In genomic region chr6:87728706-87729105, GRCh38 we compare ENCODE assay signal across 1 cellular context.
TF ChIP-seq lines count a peak whose summit lies in the region.

No MANE protein-coding gene starts in this region.

TF ChIP-seq in GM23338, 12 proteins besides CTCF, POLR2A, EP300 and RAD21:
- TF ChIP-seq, protein P1, sequence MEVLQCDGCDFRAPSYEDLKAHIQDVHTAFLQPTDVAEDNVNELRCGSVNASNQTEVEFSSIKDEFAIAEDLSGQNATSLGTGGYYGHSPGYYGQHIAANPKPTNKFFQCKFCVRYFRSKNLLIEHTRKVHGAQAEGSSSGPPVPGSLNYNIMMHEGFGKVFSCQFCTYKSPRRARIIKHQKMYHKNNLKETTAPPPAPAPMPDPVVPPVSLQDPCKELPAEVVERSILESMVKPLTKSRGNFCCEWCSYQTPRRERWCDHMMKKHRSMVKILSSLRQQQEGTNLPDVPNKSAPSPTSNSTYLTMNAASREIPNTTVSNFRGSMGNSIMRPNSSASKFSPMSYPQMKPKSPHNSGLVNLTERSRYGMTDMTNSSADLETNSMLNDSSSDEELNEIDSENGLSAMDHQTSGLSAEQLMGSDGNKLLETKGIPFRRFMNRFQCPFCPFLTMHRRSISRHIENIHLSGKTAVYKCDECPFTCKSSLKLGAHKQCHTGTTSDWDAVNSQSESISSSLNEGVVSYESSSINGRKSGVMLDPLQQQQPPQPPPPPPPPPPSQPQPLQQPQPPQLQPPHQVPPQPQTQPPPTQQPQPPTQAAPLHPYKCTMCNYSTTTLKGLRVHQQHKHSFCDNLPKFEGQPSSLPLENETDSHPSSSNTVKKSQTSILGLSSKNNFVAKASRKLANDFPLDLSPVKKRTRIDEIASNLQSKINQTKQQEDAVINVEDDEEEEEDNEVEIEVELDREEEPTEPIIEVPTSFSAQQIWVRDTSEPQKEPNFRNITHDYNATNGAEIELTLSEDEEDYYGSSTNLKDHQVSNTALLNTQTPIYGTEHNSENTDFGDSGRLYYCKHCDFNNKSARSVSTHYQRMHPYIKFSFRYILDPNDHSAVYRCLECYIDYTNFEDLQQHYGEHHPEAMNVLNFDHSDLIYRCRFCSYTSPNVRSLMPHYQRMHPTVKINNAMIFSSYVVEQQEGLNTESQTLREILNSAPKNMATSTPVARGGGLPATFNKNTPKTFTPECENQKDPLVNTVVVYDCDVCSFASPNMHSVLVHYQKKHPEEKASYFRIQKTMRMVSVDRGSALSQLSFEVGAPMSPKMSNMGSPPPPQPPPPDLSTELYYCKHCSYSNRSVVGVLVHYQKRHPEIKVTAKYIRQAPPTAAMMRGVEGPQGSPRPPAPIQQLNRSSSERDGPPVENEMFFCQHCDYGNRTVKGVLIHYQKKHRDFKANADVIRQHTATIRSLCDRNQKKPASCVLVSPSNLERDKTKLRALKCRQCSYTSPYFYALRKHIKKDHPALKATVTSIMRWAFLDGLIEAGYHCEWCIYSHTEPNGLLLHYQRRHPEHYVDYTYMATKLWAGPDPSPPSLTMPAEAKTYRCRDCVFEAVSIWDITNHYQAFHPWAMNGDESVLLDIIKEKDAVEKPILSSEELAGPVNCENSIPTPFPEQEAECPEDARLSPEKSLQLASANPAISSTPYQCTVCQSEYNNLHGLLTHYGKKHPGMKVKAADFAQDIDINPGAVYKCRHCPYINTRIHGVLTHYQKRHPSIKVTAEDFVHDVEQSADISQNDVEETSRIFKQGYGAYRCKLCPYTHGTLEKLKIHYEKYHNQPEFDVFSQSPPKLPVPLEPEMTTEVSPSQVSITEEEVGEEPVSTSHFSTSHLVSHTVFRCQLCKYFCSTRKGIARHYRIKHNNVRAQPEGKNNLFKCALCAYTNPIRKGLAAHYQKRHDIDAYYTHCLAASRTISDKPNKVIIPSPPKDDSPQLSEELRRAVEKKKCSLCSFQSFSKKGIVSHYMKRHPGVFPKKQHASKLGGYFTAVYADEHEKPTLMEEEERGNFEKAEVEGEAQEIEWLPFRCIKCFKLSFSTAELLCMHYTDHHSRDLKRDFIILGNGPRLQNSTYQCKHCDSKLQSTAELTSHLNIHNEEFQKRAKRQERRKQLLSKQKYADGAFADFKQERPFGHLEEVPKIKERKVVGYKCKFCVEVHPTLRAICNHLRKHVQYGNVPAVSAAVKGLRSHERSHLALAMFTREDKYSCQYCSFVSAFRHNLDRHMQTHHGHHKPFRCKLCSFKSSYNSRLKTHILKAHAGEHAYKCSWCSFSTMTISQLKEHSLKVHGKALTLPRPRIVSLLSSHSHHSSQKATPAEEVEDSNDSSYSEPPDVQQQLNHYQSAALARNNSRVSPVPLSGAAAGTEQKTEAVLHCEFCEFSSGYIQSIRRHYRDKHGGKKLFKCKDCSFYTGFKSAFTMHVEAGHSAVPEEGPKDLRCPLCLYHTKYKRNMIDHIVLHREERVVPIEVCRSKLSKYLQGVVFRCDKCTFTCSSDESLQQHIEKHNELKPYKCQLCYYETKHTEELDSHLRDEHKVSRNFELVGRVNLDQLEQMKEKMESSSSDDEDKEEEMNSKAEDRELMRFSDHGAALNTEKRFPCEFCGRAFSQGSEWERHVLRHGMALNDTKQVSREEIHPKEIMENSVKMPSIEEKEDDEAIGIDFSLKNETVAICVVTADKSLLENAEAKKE (CRISPR knock-in tag; IDR thresholded peaks at IDR 0.05), result no peak
- TF ChIP-seq CREB1 (CRISPR knock-in tag; IDR thresholded peaks at IDR 0.05; ENCODE audit: low read depth) (no peak), EZH2 (IDR thresholded peaks at IDR 0.05; ENCODE audit: low read depth, unreplicated experiment) (no peak), JUNB (IDR thresholded peaks at IDR 0.05; ENCODE audit: unreplicated experiment) (no peak), STAT1 (IDR thresholded peaks at IDR 0.05; ENCODE audit: unreplicated experiment) (no peak), ZNF331 (CRISPR knock-in tag; IDR thresholded peaks at IDR 0.05; ENCODE audit: low read depth) (no peak), REST (IDR thresholded peaks at IDR 0.05; ENCODE audit: unreplicated experiment) (no peak), EZH2phosphoT487 (IDR thresholded peaks at IDR 0.05; ENCODE audit: unreplicated experiment) (no peak), ZNF114 (CRISPR knock-in tag; IDR thresholded peaks at IDR 0.05) (no peak), NANOG (IDR thresholded peaks at IDR 0.05; ENCODE audit: borderline replicate concordance) (no peak), POLR2AphosphoS5 (IDR thresholded peaks at IDR 0.05; ENCODE audit: low read depth) (no peak)
- TF ChIP-seq, protein P2, sequence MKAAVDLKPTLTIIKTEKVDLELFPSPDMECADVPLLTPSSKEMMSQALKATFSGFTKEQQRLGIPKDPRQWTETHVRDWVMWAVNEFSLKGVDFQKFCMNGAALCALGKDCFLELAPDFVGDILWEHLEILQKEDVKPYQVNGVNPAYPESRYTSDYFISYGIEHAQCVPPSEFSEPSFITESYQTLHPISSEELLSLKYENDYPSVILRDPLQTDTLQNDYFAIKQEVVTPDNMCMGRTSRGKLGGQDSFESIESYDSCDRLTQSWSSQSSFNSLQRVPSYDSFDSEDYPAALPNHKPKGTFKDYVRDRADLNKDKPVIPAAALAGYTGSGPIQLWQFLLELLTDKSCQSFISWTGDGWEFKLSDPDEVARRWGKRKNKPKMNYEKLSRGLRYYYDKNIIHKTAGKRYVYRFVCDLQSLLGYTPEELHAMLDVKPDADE (IDR thresholded peaks at IDR 0.05), result no peak
